Comparison of ENCODE assay signal across 9 cellular contexts in the genomic region with DNA sequence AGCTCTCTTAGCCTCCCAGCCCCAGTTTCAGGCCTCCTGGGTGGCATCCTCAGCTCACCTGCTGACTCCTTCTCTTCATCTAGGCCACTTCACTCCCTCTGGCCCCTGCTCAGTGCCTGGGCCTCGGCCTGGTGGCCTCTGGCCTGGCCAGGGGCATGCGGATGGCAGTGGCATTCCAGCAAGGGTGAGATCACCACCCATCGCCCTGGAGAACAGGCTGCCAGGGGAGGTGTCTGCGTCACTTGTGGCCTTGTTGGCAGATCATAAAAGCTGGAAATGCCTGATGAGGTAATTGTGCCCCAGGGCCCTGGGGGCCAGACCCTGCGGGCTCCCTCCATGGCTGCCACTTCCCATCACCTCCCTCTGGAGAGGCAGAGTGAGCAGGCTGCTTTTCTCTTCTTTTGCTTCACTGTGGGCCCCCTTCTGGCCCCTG.
A peak's percentile ranks its signal among the peaks of the same experiment; 100 is the strongest.
DNase-seq lines count a peak whose midpoint lies in the region; FAIRE-seq and TF ChIP-seq lines count a peak whose summit lies in the region.
"Had no signal": no experiment of that assay in that cellular context is flagged by ENCODE, and none has a peak within 500 bp of the region (broad histone marks: within the 10 kb centered on the region; RNA-seq: fewer than 3 reads in every experiment).

No MANE protein-coding gene starts in this region.

- CTCF ChIA-PET in activated CD4-positive, alpha-beta T cell treated with anti-CD3 and anti-CD28 coated beads, Interleukin-2, amount 10 ng/mL, durations not matched to agents 7 days and 5 days (lab: Charles Lee), result interaction anchor here (0.6 kb wide), 1 partner anchor 20 kb away, joined by 4 read pairs; no protein-coding TSS in a partner anchor

- peaks cover 5% of the 10 kb centered on the region for H3K4me1 Mint-ChIP-seq in activated CD4-positive, alpha-beta T cell treated with anti-CD3 and anti-CD28 coated beads, Interleukin-2, amount 10 ng/mL, durations not matched to agents 7 days and 5 days

- H3K4me1 ChIP-seq in adrenal gland (replicated peaks in 1 of 2), result peaks cover 8 to 16% of the 10 kb centered on the region in 2 donors
- H3K4me1 ChIP-seq in kidney (ENCODE audit: control insufficient read depth in 1 of 2, insufficient read depth in 1 of 2, low read depth in 1 of 2, low read length in 2 of 2), result peaks cover 6 to 9% of the 10 kb centered on the region in 2 donors

- TF ChIP-seq POLR2A in adrenal gland (IDR thresholded peaks at IDR 0.05), result peak in 1 of 2 donors; percentile 44

- H3K4me3 Mint-ChIP-seq in activated CD4-positive, alpha-beta T cell treated with anti-CD3 and anti-CD28 coated beads, Interleukin-2, amount 10 ng/mL, durations not matched to agents 7 days and 5 days, result no peak overlapping the region

- no peaks in the 10 kb centered on the region for H3K36me3 ChIP-seq in adrenal gland (replicated peaks in 1 of 2)
- no peaks in the 10 kb centered on the region for H3K36me3 ChIP-seq in kidney (ENCODE audit: control insufficient read depth in 1 of 2, insufficient read depth in 2 of 2, low read length in 2 of 2)

- H3K27ac Mint-ChIP-seq in activated CD4-positive, alpha-beta T cell treated with anti-CD3 and anti-CD28 coated beads, Interleukin-2, amount 10 ng/mL, durations not matched to agents 7 days and 5 days, result peak overlapping the region; percentile 13

- POLR2A ChIA-PET in activated CD4-positive, alpha-beta T cell treated with anti-CD3 and anti-CD28 coated beads, Interleukin-2, amount 10 ng/mL, durations not matched to agents 7 days and 5 days (lab: Charles Lee), result no interaction called here

- H3K27me3 ChIP-seq in adrenal gland, result no peaks in the 10 kb centered on the region

- intact Hi-C loops in adrenal gland (cut with DNase I) (no loop called here), kidney (cut with DNase I) (no loop called here)

- H3K4me3 ChIP-seq in adrenal gland, result no peak overlapping the region
- no peak overlapping the region for H3K4me3 ChIP-seq in kidney (ENCODE audit: low read length in 2 of 2)

- no peaks in the 10 kb centered on the region for H3K9me3 ChIP-seq in adrenal gland (replicated peaks in 1 of 3)
- no peaks in the 10 kb centered on the region for H3K9me3 ChIP-seq in kidney (ENCODE audit: control insufficient read depth in 1 of 2, low read length in 2 of 2)

- no peaks in the 10 kb centered on the region for H3K27me3 Mint-ChIP-seq in activated CD4-positive, alpha-beta T cell treated with anti-CD3 and anti-CD28 coated beads, Interleukin-2, amount 10 ng/mL, durations not matched to agents 7 days and 5 days

- no peaks in the 10 kb centered on the region for H3K9me3 Mint-ChIP-seq in activated CD4-positive, alpha-beta T cell treated with anti-CD3 and anti-CD28 coated beads, Interleukin-2, amount 10 ng/mL, durations not matched to agents 7 days and 5 days

- TF ChIP-seq CTCF in adrenal gland (IDR thresholded peaks at IDR 0.05) (no peak), kidney (IDR thresholded peaks at IDR 0.05; ENCODE audit: borderline replicate concordance, extremely low read depth, insufficient read depth) (no peak)

- H3K27ac ChIP-seq in adrenal gland, result peak overlapping the region; percentile 81 to 94 (median 93)
- H3K27ac ChIP-seq in kidney (ENCODE audit: low read depth in 2 of 2, low read length in 2 of 2), result peak overlapping the region; percentile 60 to 78

- no peak for FAIRE-seq in kidney (lab: Jason Lieb, UNC)
- FAIRE-seq in urothelium cell line (lab: Jason Lieb, UNC), result no peak
- FAIRE-seq: TTC549 had no signal

- no peak for DNase-seq in activated CD4-positive, alpha-beta T cell treated with anti-CD3 and anti-CD28 coated beads, Interleukin-2, amount 10 ng/mL, durations not matched to agents 7 days and 5 days
- no peak for DNase-seq in activated CD4-positive, alpha-beta T cell treated with anti-CD3 and anti-CD28 coated beads, Interleukin-2, amount 50 U/mL, for 1 hour
- DNase-seq in adrenal gland (peak; percentile 92 to 98 (median 96)), kidney (peak; percentile 93), urothelium cell line (ENCODE audit: low spot score) (peak; percentile 81), SIG-M5 (lab: John Stamatoyannopoulos, UW) (no peak), RPMI8226 (no peak)
- no peak for DNase-seq in activated effector memory CD4-positive, alpha-beta T cell treated with Interleukin-2 at 50 U/mL for 16 hours

- WGBS in adrenal gland, 4 donors, result 26 to 38% (median 33%) methylated on average over 4 to 5 of the region's 5 CpGs

- H3K9ac ChIP-seq in kidney (ENCODE audit: low read length in 2 of 2), result no peak overlapping the region

- no peaks in the 10 kb centered on the region for H3K36me3 Mint-ChIP-seq in activated CD4-positive, alpha-beta T cell treated with anti-CD3 and anti-CD28 coated beads, Interleukin-2, amount 10 ng/mL, durations not matched to agents 7 days and 5 days (ENCODE audit: low read depth)

Comparison
In these comparisons a context has a peak if more than half of its experiments do, and no peak if none do; other contexts are left out.
1. DNase-seq: peak in adrenal gland (7 of 7), kidney (single experiment) and urothelium cell line (single experiment); none in activated CD4-positive, alpha-beta T cell treated with anti-CD3 and anti-CD28 coated beads, Interleukin-2, amount 10 ng/mL, durations not matched to agents 7 days and 5 days (single experiment), activated CD4-positive, alpha-beta T cell treated with anti-CD3 and anti-CD28 coated beads, Interleukin-2, amount 50 U/mL, for 1 hour (single experiment), SIG-M5 (single experiment), activated effector memory CD4-positive, alpha-beta T cell treated with Interleukin-2 at 50 U/mL for 16 hours (single experiment) and RPMI8226 (single experiment).